8 cellular contexts compared by ENCODE assay signal in genomic region chr3:11155341-11156025, GRCh38. TPM values are rescaled to one million over a fixed set of nuclear protein-coding genes. Genes with fewer than 3 reads are reported as not detected.
DNase-seq lines count a peak whose midpoint lies in the region; ATAC-seq, FAIRE-seq and TF ChIP-seq lines count a peak whose summit lies in the region.

No MANE protein-coding gene starts in this region.

- H3K9ac ChIP-seq in H9 (ENCODE audit: extremely low read depth, insufficient read length, low read length) (no peak overlapping the region), kidney (ENCODE audit: low read length in 2 of 2) (no peak overlapping the region), smooth muscle cell (ENCODE audit: low read depth) (no peak overlapping the region)

- peaks cover 13% of the 10 kb centered on the region for H3K23me2 ChIP-seq in H9 (ENCODE audit: insufficient read length, low read depth, low read length, poor library complexity, severe bottlenecking)

- no peak for FAIRE-seq in kidney (lab: Jason Lieb, UNC)

- H3K18ac ChIP-seq in H9 (ENCODE audit: insufficient read length, low read depth, low read length): no peak overlapping the region

- H2BK120ac ChIP-seq in H9 (ENCODE audit: low read depth, low read length, poor library complexity, severe bottlenecking): no peak overlapping the region

- H3K9me3 ChIP-seq in H9 (ENCODE audit: control insufficient read depth, low read depth, low read length): no peaks in the 10 kb centered on the region
- H3K9me3 ChIP-seq in Peyer's patch: no peaks in the 10 kb centered on the region
- no peaks in the 10 kb centered on the region for H3K9me3 ChIP-seq in kidney (ENCODE audit: control insufficient read depth in 1 of 2, low read length in 2 of 2)
- no peaks in the 10 kb centered on the region for H3K9me3 ChIP-seq in smooth muscle cell (replicated peaks; ENCODE audit: low read depth)

- H2BK15ac ChIP-seq in H9 (ENCODE audit: low read depth, low read length): no peak overlapping the region

- no peaks in the 10 kb centered on the region for H3K79me1 ChIP-seq in H9 (ENCODE audit: insufficient read depth, low read depth, low read length, poor library complexity, severe bottlenecking)

- H3K4me1 Mint-ChIP-seq in H9 (peaks cover 14 to 16% of the 10 kb centered on the region in 2 experiments), chondrocyte (ENCODE audit: low read depth) (peaks cover 54% of the 10 kb centered on the region)

- TF ChIP-seq CTCF in AG09319 (IDR thresholded peaks at IDR 0.05; ENCODE audit: low read depth, low read length): peak; percentile 99
- TF ChIP-seq CTCF in H9 (conservative IDR thresholded peaks at IDR 0.05): peak; percentile 66
- TF ChIP-seq CTCF in Peyer's patch (IDR thresholded peaks at IDR 0.05): peak in 5 of 6 experiments; percentile 20 to 72 (median 62)
- TF ChIP-seq CTCF in chondrocyte (IDR thresholded peaks at IDR 0.05): peak; percentile 89
- peak; percentile 45 for TF ChIP-seq CTCF in kidney (IDR thresholded peaks at IDR 0.05; ENCODE audit: borderline replicate concordance, extremely low read depth, insufficient read depth)
- peak; percentile 63 for TF ChIP-seq CTCF in smooth muscle cell (IDR thresholded peaks at IDR 0.05; ENCODE audit: borderline replicate concordance, insufficient read depth, poor library complexity, severe bottlenecking)

- H3K36me3 ChIP-seq in Peyer's patch: no peaks in the 10 kb centered on the region
- H3K36me3 ChIP-seq in kidney (ENCODE audit: control insufficient read depth in 1 of 2, insufficient read depth in 2 of 2, low read length in 2 of 2): no peaks in the 10 kb centered on the region
- H3K36me3 ChIP-seq in smooth muscle cell (ENCODE audit: low read depth): no peaks in the 10 kb centered on the region

- H3K56ac ChIP-seq in H9 (ENCODE audit: insufficient read length, low read depth, low read length): no peak overlapping the region

- no peak overlapping the region for H2BK12ac ChIP-seq in H9 (ENCODE audit: insufficient read length, low read depth, low read length)

- H2AK5ac ChIP-seq in H9 (ENCODE audit: insufficient read length, low read length): no peak overlapping the region

- H3K79me2 ChIP-seq in H9 (ENCODE audit: insufficient read depth, low read length) (no peaks in the 10 kb centered on the region), smooth muscle cell (ENCODE audit: low read depth) (no peaks in the 10 kb centered on the region)

- H3F3A ChIP-seq in smooth muscle cell (ENCODE audit: low read depth): peaks cover 9% of the 10 kb centered on the region

- H3K23ac ChIP-seq in H9 (ENCODE audit: insufficient read length, low read depth, low read length): no peak overlapping the region

- H3K4me3 Mint-ChIP-seq in H9 (peak overlapping the region; percentile 72 to 90), chondrocyte (ENCODE audit: unreplicated experiment) (peak overlapping the region; percentile 88)

- H4K20me1 ChIP-seq in H9 (ENCODE audit: control insufficient read depth, insufficient read depth, insufficient read length): no peaks in the 10 kb centered on the region
- no peaks in the 10 kb centered on the region for H4K20me1 ChIP-seq in smooth muscle cell (ENCODE audit: low read depth)

- H4K5ac ChIP-seq in H9 (ENCODE audit: insufficient read length, low read depth, low read length): no peak overlapping the region

- no peaks in the 10 kb centered on the region for H3K9me3 Mint-ChIP-seq in H9
- H3K9me3 Mint-ChIP-seq in chondrocyte (ENCODE audit: low read depth): no peaks in the 10 kb centered on the region

- no peak overlapping the region for H2AFZ ChIP-seq in H9 (ENCODE audit: low read length)
- H2AFZ ChIP-seq in smooth muscle cell (ENCODE audit: low read depth): peak overlapping the region; percentile 68

- H4K91ac ChIP-seq in H9 (ENCODE audit: insufficient read length, low read depth, low read length): no peak overlapping the region

- no peak overlapping the region for H3K27ac Mint-ChIP-seq in H9
- peak overlapping the region; percentile 82 for H3K27ac Mint-ChIP-seq in chondrocyte (ENCODE audit: unreplicated experiment)

- H3T11ph ChIP-seq in H9 (ENCODE audit: low read length): no peak overlapping the region

- no peak for ATAC-seq in GM18867 (IDR thresholded peaks at IDR 0.05; ENCODE audit: unreplicated experiment)
- no peak for ATAC-seq in GM21737 (IDR thresholded peaks at IDR 0.05; ENCODE audit: unreplicated experiment)

- H3K4me3 ChIP-seq in Peyer's patch (peak overlapping the region in 2 of 4 donors; percentile 58 to 61), kidney (ENCODE audit: low read length in 2 of 2) (peak overlapping the region; percentile 52 to 64), smooth muscle cell (peak overlapping the region; percentile 64)

- H3K27me3 Mint-ChIP-seq in H9 (ENCODE audit: low read depth): peaks cover 76% of the 10 kb centered on the region
- H3K27me3 Mint-ChIP-seq in chondrocyte (ENCODE audit: low read depth): no peaks in the 10 kb centered on the region

- no peak overlapping the region for H3K4ac ChIP-seq in H9 (ENCODE audit: low read depth, low read length)

- H3K36me3 Mint-ChIP-seq in H9 (ENCODE audit: insufficient read depth in 1 of 3, low read depth in 3 of 3): no peaks in the 10 kb centered on the region
- H3K36me3 Mint-ChIP-seq in chondrocyte (ENCODE audit: low read depth): peaks cover 5% of the 10 kb centered on the region

- DNase-seq in AG09319 (ENCODE audit: extremely low read depth, low read depth): peak; percentile 62
- peak; percentile 87 for DNase-seq in H9
- DNase-seq in Peyer's patch: peak in 2 of 3 donors; percentile 80
- no peak for DNase-seq in chondrocyte (ENCODE audit: low spot score)
- DNase-seq in kidney: peak; percentile 81
- DNase-seq in smooth muscle cell (lab: John Stamatoyannopoulos, UW; ENCODE audit: unreplicated experiment): peak; percentile 31

- no peak overlapping the region for H2BK5ac ChIP-seq in H9 (ENCODE audit: insufficient read length, low read length)

- WGBS in H9 (ENCODE audit: extremely low coverage, insufficient read length, low lambda C conversion rate): no CpG with 5 or more reads among the region's 8 CpGs
- WGBS in smooth muscle cell (ENCODE audit: low lambda C conversion rate): 7% methylated on average over 8 of the region's 8 CpGs

- no peak for TF ChIP-seq POLR2A in Peyer's patch (IDR thresholded peaks at IDR 0.05)

- no peak overlapping the region for H3K14ac ChIP-seq in H9 (ENCODE audit: insufficient read depth, low read length)

- H4K8ac ChIP-seq in H9 (replicated peaks; ENCODE audit: insufficient read length, low read depth, low read length): no peak overlapping the region

- no peak overlapping the region for H2BK20ac ChIP-seq in H9 (ENCODE audit: low read depth, low read length, poor library complexity, severe bottlenecking)

- H3K4me1 ChIP-seq in H9 (ENCODE audit: insufficient read depth, low read length) (no peaks in the 10 kb centered on the region), Peyer's patch (peaks cover 0 to 14% (median 4%) of the 10 kb centered on the region in 4 donors), kidney (ENCODE audit: control insufficient read depth in 1 of 2, insufficient read depth in 1 of 2, low read depth in 1 of 2, low read length in 2 of 2) (peaks cover 0 to 9% of the 10 kb centered on the region in 2 donors), smooth muscle cell (ENCODE audit: low read depth) (peaks cover 6% of the 10 kb centered on the region)

- peak overlapping the region; percentile 88 for H3K4me2 ChIP-seq in H9 (ENCODE audit: insufficient read depth, insufficient read length, low read length)
- peak overlapping the region; percentile 86 for H3K4me2 ChIP-seq in smooth muscle cell

- no peak overlapping the region for H3K27ac ChIP-seq in H9 (ENCODE audit: insufficient read length, low read depth, low read length)
- peak overlapping the region in 1 of 4 donors; percentile 6 for H3K27ac ChIP-seq in Peyer's patch
- no peak overlapping the region for H3K27ac ChIP-seq in kidney (ENCODE audit: low read depth in 2 of 2, low read length in 2 of 2)
- no peak overlapping the region for H3K27ac ChIP-seq in smooth muscle cell (ENCODE audit: low read depth)

- intact Hi-C loops in kidney (cut with DNase I): no loop called here

- H3K27me3 ChIP-seq in H9 (ENCODE audit: insufficient read depth, low read length) (peaks cover 16% of the 10 kb centered on the region; the same call in 1 of the 2 replicates), Peyer's patch (no peaks in the 10 kb centered on the region), smooth muscle cell (ENCODE audit: low read depth) (peaks cover 17% of the 10 kb centered on the region)

RNA-seq across cellular contexts. Expression of gene HRH1, which starts 1.2 kb away (rescaled TPM):
- 0.31 and 0.74 TPM in 2 replicates for total RNA-seq in H9 (2021)
- 10 to 100 TPM in 1 of 4 donors, 1 to 10 TPM in 3; 1.7 to 13.7 (median 7.3) TPM for total RNA-seq in Peyer's patch
- 30.1 to 32.0 TPM (median 30.8 TPM) in 3 replicates for total RNA-seq in chondrocyte
- 32.3 TPM for total RNA-seq in kidney
- 1.9 TPM for polyA plus RNA-seq in kidney (ENCODE audit: insufficient read depth, low read depth, low replicate concordance)
- total RNA-seq in smooth muscle cell: 6.1 and 9.9 TPM in 2 replicates
- 6.3 and 7.3 TPM in 2 replicates for polyA plus RNA-seq in smooth muscle cell

Comparison
In these comparisons a context has a peak if more than half of its experiments do, and no peak if none do; other contexts are left out.
1. CTCF ChIP-seq: peak in every context shown above with its lines; median percentile 99 in AG09319; 89 in chondrocyte; 66 in H9; 63 in smooth muscle cell; 62 in Peyer's patch; 45 in kidney.